ENCODE assay signal across 29 cellular contexts in the genomic region with DNA sequence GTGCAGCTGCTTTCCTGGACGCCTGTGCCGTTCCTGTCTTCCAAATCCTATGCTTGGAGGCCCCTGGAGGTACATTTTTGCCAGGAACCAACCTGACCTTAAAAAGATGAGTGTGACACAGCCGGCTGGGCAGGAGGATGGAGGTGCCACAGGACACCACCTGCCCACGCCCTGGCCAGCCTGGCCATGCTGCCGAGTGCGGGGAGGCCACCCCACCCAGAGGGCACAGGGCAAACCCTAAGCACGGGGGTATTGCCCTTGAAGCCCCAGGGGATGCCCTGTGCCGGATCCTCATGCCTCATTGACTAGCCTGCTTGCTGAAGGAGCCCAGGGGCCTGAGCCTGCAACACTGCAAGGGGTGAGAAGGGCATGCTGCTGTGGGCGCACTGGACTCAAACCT. TPM values are rescaled to one million over a fixed set of nuclear protein-coding genes. Genes with fewer than 3 reads are reported as not detected.
"Had no signal": no experiment of that assay in that cellular context is flagged by ENCODE, and none has a peak within 500 bp of the region (broad histone marks: within the 10 kb centered on the region; RNA-seq: fewer than 3 reads in every experiment).

No MANE protein-coding gene starts in this region.

- H3K9me3 Mint-ChIP-seq: immature natural killer cell; mesothelial cell of epicardium; naive B cell; natural killer cell; stimulated activated naive B cell treated with anti-CD40 and anti-IgM and Interleukin-4, amounts not matched to agents 10 μg/mL and 1 μg/mL and 100 μg/mL, for 72 hours had no signal

- H3K4me3 ChIP-seq: left lung, lower lobe of right lung, pancreas, psoas muscle, right lobe of liver, smooth muscle cell, stomach, testis, thyroid gland, transverse colon, upper lobe of left lung, vagina had no signal

- ATAC-seq: left colon; natural killer cell; psoas muscle; right lobe of liver; stimulated activated naive B cell treated with anti-CD40 and anti-IgM and Interleukin-4, amounts not matched to agents 10 μg/mL and 1 μg/mL and 100 μg/mL, for 72 hours; stimulated activated naive CD8-positive, alpha-beta T cell treated with anti-CD3 and anti-CD28 coated beads, Interleukin-15, Interleukin-2, amounts not matched to agents 100 U/mL and 50 U/mL, for 24 hours had no signal

- H3K27ac ChIP-seq: left lung, lower lobe of right lung, pancreas, psoas muscle, right lobe of liver, stomach, testis, thyroid gland, transverse colon, upper lobe of left lung, vagina had no signal

- H3K27me3 Mint-ChIP-seq: naive B cell; stimulated activated naive B cell treated with anti-CD40 and anti-IgM and Interleukin-4, amounts not matched to agents 10 μg/mL and 1 μg/mL and 100 μg/mL, for 72 hours had no signal

- H3K4me3 Mint-ChIP-seq: immature natural killer cell; mesothelial cell of epicardium; naive B cell; natural killer cell; stimulated activated naive B cell treated with anti-CD40 and anti-IgM and Interleukin-4, amounts not matched to agents 10 μg/mL and 1 μg/mL and 100 μg/mL, for 72 hours had no signal

- H3K4me2 ChIP-seq: smooth muscle cell had no signal

- H3K4me1 Mint-ChIP-seq: immature natural killer cell, mesothelial cell of epicardium, naive B cell, natural killer cell had no signal

- H3K27me3 ChIP-seq: left lung, pancreas, right lobe of liver, stomach, testis, thyroid gland, transverse colon, upper lobe of left lung, vagina had no signal

- FAIRE-seq: islet of Langerhans, kidney, pancreas had no signal

- H3K4me1 ChIP-seq: left lung, lower lobe of right lung, stomach, testis, thyroid gland had no signal

- H3K36me3 Mint-ChIP-seq: natural killer cell had no signal

- H3K9me3 ChIP-seq: left lung, lower lobe of right lung, pancreas, psoas muscle, right lobe of liver, stomach, testis, thyroid gland, transverse colon, upper lobe of left lung, vagina had no signal

- DNase-seq: hypothalamus; immature natural killer cell; kidney; left colon; lower lobe of right lung; mesendoderm; naive B cell; natural killer cell; nucleus accumbens; posterior cingulate gyrus; psoas muscle; right lobe of liver; stimulated activated CD4-positive, alpha-beta T cell treated with anti-CD3 and anti-CD28 coated beads, Interleukin-1b, Interleukin-23, amount 100 ng/mL, for 48 hours; stimulated activated CD4-positive, alpha-beta T cell treated with anti-CD3 and anti-CD28 coated beads, Interleukin-2, amount 100 ng/mL, for 48 hours; stimulated activated CD4-positive, alpha-beta T cell treated with anti-CD3 and anti-CD28 coated beads, Interleukin-4, amount 100 ng/mL, for 4 hours; stimulated activated CD8-positive, alpha-beta memory T cell treated with anti-CD3 and anti-CD28 coated beads, Interleukin-4, amount 100 ng/mL, for 48 hours; stimulated activated naive B cell treated with anti-CD40 and anti-IgM and Interleukin-4, amounts not matched to agents 10 μg/mL and 1 μg/mL and 100 μg/mL, for 72 hours; stimulated activated naive CD8-positive, alpha-beta T cell treated with anti-CD3 and anti-CD28 coated beads, Interleukin-15, Interleukin-2, amounts not matched to agents 100 U/mL and 50 U/mL, for 24 hours; stomach; testis; thyroid gland; transverse colon had no signal

- H3K27ac Mint-ChIP-seq: immature natural killer cell; mesothelial cell of epicardium; stimulated activated naive B cell treated with anti-CD40 and anti-IgM and Interleukin-4, amounts not matched to agents 10 μg/mL and 1 μg/mL and 100 μg/mL, for 72 hours had no signal

RNA-seq across cellular contexts. Expression of a gene that starts 20.1 kb away (rescaled TPM):
- total RNA-seq: natural killer cell had no signal
- polyA plus RNA-seq: immature natural killer cell had no signal
